In genomic region chr7:126957443-126957842, GRCh38 we compare ENCODE assay signal across 26 cellular contexts.
"Had no signal": no experiment of that assay in that cellular context is flagged by ENCODE, and none has a peak within 500 bp of the region (broad histone marks: within the 10 kb centered on the region; RNA-seq: fewer than 3 reads in every experiment).

No MANE protein-coding gene starts in this region.

- H3K9me3 Mint-ChIP-seq: mesothelial cell of epicardium; naive thymus-derived CD8-positive, alpha-beta T cell; nephron; neural crest cell; stimulated activated naive B cell treated with anti-CD40 and anti-IgM and Interleukin-4, amounts not matched to agents 10 μg/mL and 1 μg/mL and 100 μg/mL, for 72 hours; stimulated activated naive CD8-positive, alpha-beta T cell treated with anti-CD3 and anti-CD28 coated beads, Interleukin-15, Interleukin-2, amounts not matched to agents 100 ng/mL and 50 ng/mL, for 24 hours; type B pancreatic cell had no signal

- H3K27ac Mint-ChIP-seq: mesothelial cell of epicardium; naive thymus-derived CD8-positive, alpha-beta T cell; nephron; stimulated activated naive B cell treated with anti-CD40 and anti-IgM and Interleukin-4, amounts not matched to agents 10 μg/mL and 1 μg/mL and 100 μg/mL, for 72 hours; stimulated activated naive CD8-positive, alpha-beta T cell treated with anti-CD3 and anti-CD28 coated beads, Interleukin-15, Interleukin-2, amounts not matched to agents 100 ng/mL and 50 ng/mL, for 24 hours; type B pancreatic cell had no signal

- H3K79me2 ChIP-seq: hepatocyte had no signal

- H2AFZ ChIP-seq: hepatocyte had no signal

- H3K4me1 ChIP-seq: heart right ventricle, left ventricle myocardium inferior, prostate gland, tibial nerve, vagina had no signal

- H3K4me3 Mint-ChIP-seq: mesothelial cell of epicardium; naive thymus-derived CD8-positive, alpha-beta T cell; nephron; neural crest cell; stimulated activated naive B cell treated with anti-CD40 and anti-IgM and Interleukin-4, amounts not matched to agents 10 μg/mL and 1 μg/mL and 100 μg/mL, for 72 hours; stimulated activated naive CD8-positive, alpha-beta T cell treated with anti-CD3 and anti-CD28 coated beads, Interleukin-15, Interleukin-2, amounts not matched to agents 100 ng/mL and 50 ng/mL, for 24 hours; type B pancreatic cell had no signal

- ATAC-seq: heart right ventricle; naive thymus-derived CD8-positive, alpha-beta T cell; right cardiac atrium; sciatic nerve had no signal

- H3K27me3 ChIP-seq: heart right ventricle, hepatocyte, ovary, tibial nerve, vagina had no signal

- H3K4me3 ChIP-seq: heart right ventricle, hepatocyte, left ventricle myocardium inferior, lung, ovary, prostate gland, skin epidermis, tibial nerve, vagina had no signal

- H3K4me2 ChIP-seq: hepatocyte had no signal

- H3K27me3 Mint-ChIP-seq: stimulated activated naive B cell treated with anti-CD40 and anti-IgM and Interleukin-4, amounts not matched to agents 10 μg/mL and 1 μg/mL and 100 μg/mL, for 72 hours; type B pancreatic cell had no signal

- H3K27ac ChIP-seq: heart right ventricle, hepatocyte, left ventricle myocardium inferior, ovary, prostate gland, skin epidermis, tibial nerve, vagina had no signal

- H3K4me1 Mint-ChIP-seq: mesothelial cell of epicardium; naive thymus-derived CD8-positive, alpha-beta T cell; stimulated activated naive B cell treated with anti-CD40 and anti-IgM and Interleukin-4, amounts not matched to agents 10 μg/mL and 1 μg/mL and 100 μg/mL, for 72 hours had no signal

- DNase-seq: heart right ventricle; islet precursor cell; left ventricle myocardium inferior; mesendoderm; naive thymus-derived CD8-positive, alpha-beta T cell; ovary; retina; stimulated activated CD4-positive, alpha-beta T cell treated with anti-CD3 and anti-CD28 coated beads, Interleukin-12 subunit alpha, Interleukin-12 subunit beta, amount 100 ng/mL, for 4 hours; stimulated activated CD4-positive, alpha-beta T cell treated with anti-CD3 and anti-CD28 coated beads, Interleukin-15, amount 100 ng/mL, for 24 hours; stimulated activated CD4-positive, alpha-beta T cell treated with anti-CD3 and anti-CD28 coated beads, Interleukin-2, amount 100 ng/mL, for 24 hours; stimulated activated CD4-positive, alpha-beta T cell treated with anti-CD3 and anti-CD28 coated beads, Interleukin-4, amount 100 ng/mL, for 1 hour; stimulated activated naive B cell treated with anti-CD40 and anti-IgM and Interleukin-4, amounts not matched to agents 10 μg/mL and 1 μg/mL and 100 μg/mL, for 72 hours; substantia nigra had no signal

- H3K36me3 ChIP-seq: heart right ventricle, left ventricle myocardium inferior, ovary, prostate gland, tibial nerve, vagina had no signal

- H3K36me3 Mint-ChIP-seq: mesothelial cell of epicardium; naive thymus-derived CD8-positive, alpha-beta T cell; stimulated activated naive B cell treated with anti-CD40 and anti-IgM and Interleukin-4, amounts not matched to agents 10 μg/mL and 1 μg/mL and 100 μg/mL, for 72 hours; type B pancreatic cell had no signal

- H3K9me3 ChIP-seq: ovary, prostate gland, tibial nerve, vagina had no signal
